8 cellular contexts compared by ENCODE assay signal in the genomic region with DNA sequence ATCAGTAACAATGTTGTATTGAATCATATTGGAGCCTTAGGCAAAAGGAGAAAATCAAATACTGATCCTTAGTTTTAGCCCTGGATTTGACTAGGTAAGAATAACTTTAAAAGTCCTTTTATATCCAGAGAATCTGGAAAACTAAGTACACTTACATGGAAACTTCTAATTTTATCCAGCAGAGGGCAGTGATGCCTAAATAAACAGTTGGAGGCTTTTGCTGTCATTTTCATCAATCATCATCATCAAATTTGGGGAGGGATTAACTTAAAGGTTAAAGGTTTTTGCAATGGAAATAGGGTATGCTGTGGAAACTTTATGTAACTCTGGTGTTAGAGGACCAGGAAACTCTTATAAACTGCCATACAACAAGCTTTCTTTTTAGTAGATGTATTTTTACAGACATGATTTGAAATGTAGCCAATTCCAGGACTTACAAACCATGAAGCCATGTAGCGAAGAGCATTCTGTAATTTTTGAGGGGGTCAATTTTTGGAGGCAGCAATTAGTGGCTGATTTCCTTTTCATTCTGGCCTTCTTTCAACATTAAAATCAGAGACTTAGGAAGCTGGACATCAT.
DNase-seq lines count a peak whose midpoint lies in the region; ATAC-seq and TF ChIP-seq lines count a peak whose summit lies in the region.

No MANE protein-coding gene starts in this region.

- H3K36me3 ChIP-seq in CD4-positive, alpha-beta memory T cell (ENCODE audit: insufficient read depth, low read length), result no peaks in the 10 kb centered on the region
- no peaks in the 10 kb centered on the region for H3K36me3 ChIP-seq in GM23338 (ENCODE audit: insufficient read depth)
- no peaks in the 10 kb centered on the region for H3K36me3 ChIP-seq in brain microvascular endothelial cell (replicated peaks)
- H3K36me3 ChIP-seq in liver (ENCODE audit: control insufficient read depth in 4 of 4, insufficient read depth in 3 of 4, low read depth in 1 of 4, low read length in 3 of 4), result no peaks in the 10 kb centered on the region

- no peaks in the 10 kb centered on the region for H3K79me2 ChIP-seq in GM23338 (replicated peaks; ENCODE audit: insufficient read depth)

- no peak overlapping the region for H3K4me2 ChIP-seq in GM23338

- H3K9ac ChIP-seq in liver (ENCODE audit: low read depth in 1 of 2, low read length in 2 of 2), result no peak overlapping the region

- peak overlapping the region in 2 of 7 donors; percentile 18 to 27 for H3K27ac Mint-ChIP-seq in CD4-positive, alpha-beta memory T cell
- no peak overlapping the region for H3K27ac Mint-ChIP-seq in GM23338

- peak; percentile 87 to 88 for TF ChIP-seq RAD21 in liver (IDR thresholded peaks at IDR 0.05)

- intact Hi-C loops in CD4-positive, alpha-beta memory T cell (cut with micrococcal nuclease), result loop anchor here (1.0 to 2.0 kb wide), 3 partner anchors 37 to 1102 kb away; no protein-coding TSS in a partner anchor

- no peaks in the 10 kb centered on the region for H3K9me2 ChIP-seq in GM23338 (ENCODE audit: insufficient read depth)

- in situ Hi-C loops in brain microvascular endothelial cell (cut with HindIII; ENCODE audit: low pct_ligation_motif_present, low sequenced_read_pairs), result no loop called here

- H3K4me1 ChIP-seq in CD4-positive, alpha-beta memory T cell (ENCODE audit: insufficient read depth, low read length), result no peaks in the 10 kb centered on the region
- H3K4me1 ChIP-seq in GM23338 (ENCODE audit: insufficient read depth), result no peaks in the 10 kb centered on the region
- H3K4me1 ChIP-seq in liver (ENCODE audit: control insufficient read depth in 4 of 4, insufficient read depth in 4 of 4, low read length in 3 of 4), result no peaks in the 10 kb centered on the region

- no peaks in the 10 kb centered on the region for H4K20me1 ChIP-seq in GM23338 (replicated peaks; ENCODE audit: insufficient read depth)

- CTCF ChIA-PET in CD4-positive, alpha-beta memory T cell (lab: Charles Lee; ENCODE audit: partially characterized antibody), result interaction anchor here (0.8 to 2.3 kb wide), 15 partner anchors 14 to 1099 kb away, joined by 3 to 25 read pairs (median 3); no protein-coding TSS in a partner anchor

- H3F3A ChIP-seq in GM23338 (replicated peaks; ENCODE audit: low read depth), result no peaks in the 10 kb centered on the region

- WGBS in liver, result 67% methylated on average over 1 of the region's 1 CpG

- peaks cover 0 to 3% (median 2%) of the 10 kb centered on the region in 4 donors for H3K4me1 Mint-ChIP-seq in CD4-positive, alpha-beta memory T cell
- peaks cover 12% of the 10 kb centered on the region; the same call in 2 of the 3 replicates for H3K4me1 Mint-ChIP-seq in GM23338

- H3K9me3 ChIP-seq in CD4-positive, alpha-beta memory T cell (ENCODE audit: control insufficient read depth in 1 of 2, low read length in 2 of 2), result no peaks in the 10 kb centered on the region
- no peaks in the 10 kb centered on the region for H3K9me3 ChIP-seq in liver (ENCODE audit: control insufficient read depth in 4 of 4, low read length in 3 of 4)

- no peak overlapping the region for H2AFZ ChIP-seq in GM23338

- TF ChIP-seq CTCF in GM23338 (conservative IDR thresholded peaks at IDR 0.05; ENCODE audit: low read depth in 2 of 2) (peak; percentile 64 to 85), brain microvascular endothelial cell (IDR thresholded peaks at IDR 0.05; ENCODE audit: low read depth, low read length, missing control alignments) (peak; percentile 43), liver (IDR thresholded peaks at IDR 0.05; ENCODE audit: low read depth, low read length, missing input control) (peak; percentile 68)

- H3K4me3 ChIP-seq in CD4-positive, alpha-beta memory T cell (ENCODE audit: low read length in 2 of 2), result no peak overlapping the region
- H3K4me3 ChIP-seq in GM23338, result no peak overlapping the region
- H3K4me3 ChIP-seq in brain microvascular endothelial cell (ENCODE audit: low read depth, low read length), result no peak overlapping the region
- no peak overlapping the region for H3K4me3 ChIP-seq in liver (ENCODE audit: low read depth in 1 of 3, low read length in 3 of 3)

- H3K27me3 Mint-ChIP-seq in CD4-positive, alpha-beta memory T cell, result no peaks in the 10 kb centered on the region
- H3K27me3 Mint-ChIP-seq in GM23338 (ENCODE audit: insufficient read depth, low read depth, poor library complexity), result no peaks in the 10 kb centered on the region

- ATAC-seq in GM23338, result no peak
- no peak for ATAC-seq in esophagus mucosa
- ATAC-seq in GM21390 (IDR thresholded peaks at IDR 0.05; ENCODE audit: unreplicated experiment), result no peak

- no peaks in the 10 kb centered on the region for H3K9me3 Mint-ChIP-seq in CD4-positive, alpha-beta memory T cell
- H3K9me3 Mint-ChIP-seq in GM23338, result no peaks in the 10 kb centered on the region

- DNase-seq in CD4-positive, alpha-beta memory T cell, result peak in 4 of 5 donors; percentile 33 to 47 (median 41)
- DNase-seq in GM23338 (ENCODE audit: low spot score) (peak; percentile 86), NCI-H526 treated with DMSO at 0.1 percent for 48 hours (lab: John Stamatoyannopoulos, UW) (peak; percentile 2), brain microvascular endothelial cell (peak; percentile 25)
- DNase-seq in stimulated activated CD4-positive, alpha-beta T cell treated with anti-CD3 and anti-CD28 coated beads, Interleukin-4, amount 100 ng/mL, for 1 hour, result no peak

- H3K27ac ChIP-seq in CD4-positive, alpha-beta memory T cell (ENCODE audit: low read depth, low read length), result no peak overlapping the region
- H3K27ac ChIP-seq in GM23338 (ENCODE audit: low read depth), result no peak overlapping the region
- no peak overlapping the region for H3K27ac ChIP-seq in brain microvascular endothelial cell
- H3K27ac ChIP-seq in liver (ENCODE audit: low read depth in 1 of 2, low read length in 2 of 2), result no peak overlapping the region

- H3K27me3 ChIP-seq in CD4-positive, alpha-beta memory T cell (ENCODE audit: insufficient read depth, low read length), result no peaks in the 10 kb centered on the region
- H3K27me3 ChIP-seq in GM23338 (ENCODE audit: insufficient read depth), result no peaks in the 10 kb centered on the region
- H3K27me3 ChIP-seq in brain microvascular endothelial cell (replicated peaks), result no peaks in the 10 kb centered on the region
- H3K27me3 ChIP-seq in liver (ENCODE audit: control insufficient read depth in 4 of 4, insufficient read depth in 4 of 4, low read length in 3 of 4), result no peaks in the 10 kb centered on the region

- H3K36me3 Mint-ChIP-seq in CD4-positive, alpha-beta memory T cell, result no peaks in the 10 kb centered on the region
- H3K36me3 Mint-ChIP-seq in GM23338 (ENCODE audit: low read depth), result no peaks in the 10 kb centered on the region

- H3K4me3 Mint-ChIP-seq in CD4-positive, alpha-beta memory T cell, result no peak overlapping the region
- no peak overlapping the region for H3K4me3 Mint-ChIP-seq in GM23338

- POLR2A ChIA-PET in CD4-positive, alpha-beta memory T cell (lab: Charles Lee; ENCODE audit: partially characterized antibody), result no interaction called here

TF ChIP-seq in GM23338, 12 proteins besides CTCF, POLR2A, EP300 and RAD21 (continues in another document):
- TF ChIP-seq JUNB (IDR thresholded peaks at IDR 0.05; ENCODE audit: unreplicated experiment), result no peak
- TF ChIP-seq, protein P1, sequence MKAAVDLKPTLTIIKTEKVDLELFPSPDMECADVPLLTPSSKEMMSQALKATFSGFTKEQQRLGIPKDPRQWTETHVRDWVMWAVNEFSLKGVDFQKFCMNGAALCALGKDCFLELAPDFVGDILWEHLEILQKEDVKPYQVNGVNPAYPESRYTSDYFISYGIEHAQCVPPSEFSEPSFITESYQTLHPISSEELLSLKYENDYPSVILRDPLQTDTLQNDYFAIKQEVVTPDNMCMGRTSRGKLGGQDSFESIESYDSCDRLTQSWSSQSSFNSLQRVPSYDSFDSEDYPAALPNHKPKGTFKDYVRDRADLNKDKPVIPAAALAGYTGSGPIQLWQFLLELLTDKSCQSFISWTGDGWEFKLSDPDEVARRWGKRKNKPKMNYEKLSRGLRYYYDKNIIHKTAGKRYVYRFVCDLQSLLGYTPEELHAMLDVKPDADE (IDR thresholded peaks at IDR 0.05), result no peak
- no peak for TF ChIP-seq NANOG (IDR thresholded peaks at IDR 0.05; ENCODE audit: borderline replicate concordance)

TF ChIP-seq in liver, 16 proteins besides CTCF, POLR2A, EP300 and RAD21:
- TF ChIP-seq SP1 (IDR thresholded peaks at IDR 0.05) (no peak), NR2F2 (IDR thresholded peaks at IDR 0.05) (no peak), TAF1 (conservative IDR thresholded peaks at IDR 0.05) (no peak), GABPA (IDR thresholded peaks at IDR 0.05 in 1 of 2, conservative IDR thresholded peaks at IDR 0.05 in 1 of 2) (no peak), EGR1 (IDR thresholded peaks at IDR 0.05; ENCODE audit: low read depth in 2 of 2) (no peak), JUND (IDR thresholded peaks at IDR 0.05) (no peak), MAX (IDR thresholded peaks at IDR 0.05) (no peak), FOXA2 (IDR thresholded peaks at IDR 0.05) (no peak)
TF ChIP-seq in liver: peak in this region for 0.
